Comparison of ENCODE assay signal across 15 cellular contexts in genomic region chr1:26704629-26705028, GRCh38. TPM values are rescaled to one million over a fixed set of nuclear protein-coding genes. Genes with fewer than 3 reads are reported as not detected.
DNase-seq lines count a peak whose midpoint lies in the region; TF ChIP-seq lines count a peak whose summit lies in the region.
"Had no signal": no experiment of that assay in that cellular context is flagged by ENCODE, and none has a peak within 500 bp of the region (broad histone marks: within the 10 kb centered on the region; RNA-seq: fewer than 3 reads in every experiment).

No MANE protein-coding gene starts in this region.

- H3K79me2 ChIP-seq in Loucy (ENCODE audit: insufficient read depth, low read length) (peaks cover 100% of the 10 kb centered on the region), smooth muscle cell (ENCODE audit: low read depth) (peaks cover 100% of the 10 kb centered on the region)

- H4K20me1 ChIP-seq in Loucy (ENCODE audit: insufficient read depth, low read length, poor library complexity, severe bottlenecking) (peaks cover 98% of the 10 kb centered on the region), smooth muscle cell (ENCODE audit: low read depth) (peaks cover 100% of the 10 kb centered on the region)

- peak overlapping the region; percentile 80 for H3K4me3 ChIP-seq in Loucy (ENCODE audit: low read length, poor library complexity, severe bottlenecking)
- H3K4me3 ChIP-seq in smooth muscle cell = no peak overlapping the region

- CTCF ChIA-PET in activated CD4-positive, alpha-beta T cell treated with anti-CD3 and anti-CD28 coated beads, Interleukin-2, amount 10 ng/mL, durations not matched to agents 7 days and 5 days (lab: Charles Lee) = interaction anchor here (1.7 to 4.3 kb wide), 2 partner anchors 38 to 84 kb away, joined by 5 to 17 read pairs; partner anchors contain the start of gene PIGV

- H3K9ac ChIP-seq in Loucy (ENCODE audit: low read depth, low read length, poor library complexity, severe bottlenecking) (peak overlapping the region; percentile 96), smooth muscle cell (ENCODE audit: low read depth) (no peak overlapping the region)

- H3K9me3 ChIP-seq in Loucy (ENCODE audit: insufficient read depth, low read depth, low read length) (no peaks in the 10 kb centered on the region), smooth muscle cell (replicated peaks; ENCODE audit: low read depth) (no peaks in the 10 kb centered on the region)

- no peaks in the 10 kb centered on the region for H3K27me3 Mint-ChIP-seq in activated CD4-positive, alpha-beta T cell treated with anti-CD3 and anti-CD28 coated beads, Interleukin-2, amount 10 ng/mL, durations not matched to agents 7 days and 5 days
- H3K27me3 Mint-ChIP-seq in chondrocyte (ENCODE audit: low read depth) = no peaks in the 10 kb centered on the region

- H3K27ac Mint-ChIP-seq in activated CD4-positive, alpha-beta T cell treated with anti-CD3 and anti-CD28 coated beads, Interleukin-2, amount 10 ng/mL, durations not matched to agents 7 days and 5 days = peak overlapping the region; percentile 25
- peak overlapping the region; percentile 59 for H3K27ac Mint-ChIP-seq in chondrocyte (ENCODE audit: unreplicated experiment)

- H3K9me2 ChIP-seq in Loucy (replicated peaks; ENCODE audit: low read depth, low read length) = no peaks in the 10 kb centered on the region

- H3K36me3 ChIP-seq in Loucy (ENCODE audit: insufficient read depth, low read length) (peaks cover 29% of the 10 kb centered on the region; the same call in 1 of the 2 replicates), smooth muscle cell (ENCODE audit: low read depth) (no peaks in the 10 kb centered on the region)

- POLR2A ChIA-PET in activated CD4-positive, alpha-beta T cell treated with anti-CD3 and anti-CD28 coated beads, Interleukin-2, amount 10 ng/mL, durations not matched to agents 7 days and 5 days (lab: Charles Lee) = no interaction called here

- no peaks in the 10 kb centered on the region for H3F3A ChIP-seq in Loucy (ENCODE audit: low read depth)
- H3F3A ChIP-seq in smooth muscle cell (ENCODE audit: low read depth) = peaks cover 28% of the 10 kb centered on the region

- H3K4me2 ChIP-seq in Loucy (ENCODE audit: low read depth, low read length, poor library complexity, severe bottlenecking) (peak overlapping the region; percentile 89), smooth muscle cell (no peak overlapping the region)

- H2AFZ ChIP-seq in Loucy (ENCODE audit: low read length) = no peak overlapping the region
- H2AFZ ChIP-seq in smooth muscle cell (ENCODE audit: low read depth) = no peak overlapping the region

- no peak for DNase-seq in activated CD4-positive, alpha-beta T cell treated with anti-CD3 and anti-CD28 coated beads, Interleukin-2, amount 10 ng/mL, durations not matched to agents 7 days and 5 days
- DNase-seq in activated CD4-positive, alpha-beta T cell treated with anti-CD3 and anti-CD28 coated beads, Interleukin-2, amount 50 U/mL, for 1 hour = no peak
- DNase-seq in chondrocyte (ENCODE audit: low spot score) (no peak), smooth muscle cell (lab: John Stamatoyannopoulos, UW; ENCODE audit: unreplicated experiment) (no peak), DMS153 treated with DMSO at 0.1 percent for 48 hours (lab: John Stamatoyannopoulos, UW; ENCODE audit: unreplicated experiment) (no peak), pons (ENCODE audit: low spot score) (no peak), NCI-H2171 treated with DMSO at 0.1 percent for 48 hours (lab: John Stamatoyannopoulos, UW) (no peak)
- DNase-seq: activated CD8-positive, alpha-beta memory T cell treated with anti-CD3 and anti-CD28 coated beads, Interleukin-2, amount 50 U/mL, for 48 hours; cerebellar nuclear complex; NCI-H1105; NCI-H345; retina; stimulated activated CD4-positive, alpha-beta T cell treated with anti-CD3 and anti-CD28 coated beads, Interleukin-1b, Interleukin-23, amount 100 ng/mL, for 48 hours had no signal

- H3K27me3 ChIP-seq in Loucy (ENCODE audit: insufficient read depth, low read length, poor library complexity, severe bottlenecking) (no peaks in the 10 kb centered on the region), smooth muscle cell (ENCODE audit: low read depth) (no peaks in the 10 kb centered on the region)

- no peak overlapping the region for H3K4me3 Mint-ChIP-seq in activated CD4-positive, alpha-beta T cell treated with anti-CD3 and anti-CD28 coated beads, Interleukin-2, amount 10 ng/mL, durations not matched to agents 7 days and 5 days
- no peak overlapping the region for H3K4me3 Mint-ChIP-seq in chondrocyte (ENCODE audit: unreplicated experiment)

- peak overlapping the region; percentile 85 for H3K27ac ChIP-seq in smooth muscle cell (ENCODE audit: low read depth)

- WGBS in smooth muscle cell (ENCODE audit: low lambda C conversion rate) = 94% methylated on average over 5 of the region's 5 CpGs

- peaks cover 51% of the 10 kb centered on the region for H3K36me3 Mint-ChIP-seq in activated CD4-positive, alpha-beta T cell treated with anti-CD3 and anti-CD28 coated beads, Interleukin-2, amount 10 ng/mL, durations not matched to agents 7 days and 5 days (ENCODE audit: low read depth)
- peaks cover 2% of the 10 kb centered on the region for H3K36me3 Mint-ChIP-seq in chondrocyte (ENCODE audit: low read depth)

- TF ChIP-seq CTCF in Loucy (conservative IDR thresholded peaks at IDR 0.05; ENCODE audit: low read length) (no peak), chondrocyte (IDR thresholded peaks at IDR 0.05) (no peak), smooth muscle cell (IDR thresholded peaks at IDR 0.05; ENCODE audit: borderline replicate concordance, insufficient read depth, poor library complexity, severe bottlenecking) (no peak)

- H3K4me1 ChIP-seq in Loucy (ENCODE audit: insufficient read depth, low read length, poor library complexity, severe bottlenecking) = peaks cover 71% of the 10 kb centered on the region
- H3K4me1 ChIP-seq in smooth muscle cell (ENCODE audit: low read depth) = peaks cover 64% of the 10 kb centered on the region

- H3K9me3 Mint-ChIP-seq in activated CD4-positive, alpha-beta T cell treated with anti-CD3 and anti-CD28 coated beads, Interleukin-2, amount 10 ng/mL, durations not matched to agents 7 days and 5 days = no peaks in the 10 kb centered on the region
- H3K9me3 Mint-ChIP-seq in chondrocyte (ENCODE audit: low read depth) = no peaks in the 10 kb centered on the region
- H3K9me3 Mint-ChIP-seq: activated naive CD4-positive, alpha-beta T cell treated with anti-CD3 and anti-CD28 coated beads, Interleukin-2, amount 50 U/mL, for 72 hours had no signal

- peaks cover 32% of the 10 kb centered on the region for H3K4me1 Mint-ChIP-seq in activated CD4-positive, alpha-beta T cell treated with anti-CD3 and anti-CD28 coated beads, Interleukin-2, amount 10 ng/mL, durations not matched to agents 7 days and 5 days
- H3K4me1 Mint-ChIP-seq in chondrocyte (ENCODE audit: low read depth) = peaks cover 39% of the 10 kb centered on the region

RNA-seq across cellular contexts. Expression of gene ARID1A, which starts 8.8 kb away (rescaled TPM):
- total RNA-seq in activated CD4-positive, alpha-beta T cell treated with anti-CD3 and anti-CD28 coated beads, Interleukin-2, amount 10 ng/mL, durations not matched to agents 7 days and 5 days = 100 to 1,000 TPM; 120 TPM
- 56.1 to 59.5 TPM (median 57.2 TPM) in 3 replicates for total RNA-seq in chondrocyte
- 30.4 and 33.1 TPM in 2 replicates for total RNA-seq in smooth muscle cell
- polyA plus RNA-seq in smooth muscle cell = 17.5 and 24.9 TPM in 2 replicates
